8 cellular contexts compared by ENCODE assay signal in the genomic region with DNA sequence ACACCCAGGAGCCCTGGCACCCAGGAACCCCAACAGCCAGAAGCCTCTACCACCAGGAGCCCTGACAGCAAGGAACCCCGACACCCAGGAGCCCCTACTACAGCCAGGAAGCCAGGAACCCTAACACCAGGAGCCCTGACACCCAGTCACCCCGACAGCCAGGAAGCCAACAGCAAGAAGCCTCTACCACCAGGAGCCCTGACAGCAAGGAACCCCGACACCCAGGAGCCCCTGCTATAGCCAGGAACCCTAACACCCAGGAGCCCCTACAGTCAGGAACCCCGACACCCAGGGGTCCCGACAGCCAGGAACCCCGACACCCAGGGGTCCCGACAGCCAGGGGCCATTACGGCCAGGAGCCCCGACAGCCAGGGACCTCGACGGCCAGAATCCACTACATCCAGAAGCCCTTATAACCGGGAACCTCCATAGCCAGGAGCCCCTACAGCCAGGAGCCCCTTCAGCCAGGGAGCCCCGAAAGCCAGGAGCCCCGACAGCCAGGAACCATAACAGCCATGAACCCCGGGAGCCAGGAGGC. TPM values are rescaled to one million over a fixed set of nuclear protein-coding genes. Genes with fewer than 3 reads are reported as not detected.
DNase-seq lines count a peak whose midpoint lies in the region; ATAC-seq and TF ChIP-seq lines count a peak whose summit lies in the region.

No MANE protein-coding gene starts in this region.

- ATAC-seq in GM19395 (IDR thresholded peaks at IDR 0.05; ENCODE audit: unreplicated experiment), result peak; percentile 32
- peak in 1 of 2 donors; percentile 23 for ATAC-seq in naive thymus-derived CD8-positive, alpha-beta T cell
- no peak for ATAC-seq in HG03039 (IDR thresholded peaks at IDR 0.05; ENCODE audit: unreplicated experiment)
- no peak for ATAC-seq in HG03378 (IDR thresholded peaks at IDR 0.05; ENCODE audit: unreplicated experiment)

- H3K4me1 ChIP-seq in HUES6 (ENCODE audit: control insufficient read depth, insufficient read depth, low read length), result peaks cover 13% of the 10 kb centered on the region; the same call in 1 of the 2 replicates
- peaks cover 3% of the 10 kb centered on the region for H3K4me1 ChIP-seq in colonic mucosa

- H3K27me3 Mint-ChIP-seq in naive thymus-derived CD8-positive, alpha-beta T cell, result peaks cover 3 to 18% (median 9%) of the 10 kb centered on the region in 5 donors

- DNase-seq in colonic mucosa, result no peak
- DNase-seq in naive thymus-derived CD8-positive, alpha-beta T cell, result no peak
- no peak for DNase-seq in NCI-H446 treated with DMSO at 0.1 percent for 48 hours (lab: John Stamatoyannopoulos, UW)
- no peak for DNase-seq in EL

- peak overlapping the region; percentile 86 to 96 (median 92) for H3K4me3 Mint-ChIP-seq in naive thymus-derived CD8-positive, alpha-beta T cell

- POLR2A ChIA-PET in naive thymus-derived CD8-positive, alpha-beta T cell (lab: Charles Lee), result interaction anchor here (0.7 to 3.9 kb wide), 3 partner anchors 9 to 25 kb away, joined by 3 to 105 read pairs (median 3); partner anchors contain the start of gene C10orf143

- H3K4me3 ChIP-seq in HUES6 (ENCODE audit: low read depth, low read length) (peak overlapping the region; percentile 97), colonic mucosa (peak overlapping the region; percentile 96)

- no peaks in the 10 kb centered on the region for H3K9me3 Mint-ChIP-seq in naive thymus-derived CD8-positive, alpha-beta T cell

- intact Hi-C loops in colonic mucosa (cut with DNase I), result loop anchor here (2.0 kb wide), 1 partner anchor 23 kb away; no protein-coding TSS in a partner anchor

- H3K9me3 ChIP-seq in HUES6 (ENCODE audit: control insufficient read depth, insufficient read depth, low read depth, low read length) (no peaks in the 10 kb centered on the region), colonic mucosa (no peaks in the 10 kb centered on the region)

- TF ChIP-seq CTCF in colonic mucosa (IDR thresholded peaks at IDR 0.05), result no peak

- H3K9ac ChIP-seq in HUES6 (ENCODE audit: low read length) (peak overlapping the region; percentile 79), colonic mucosa (ENCODE audit: low read depth in 2 of 2, low read length in 2 of 2) (peak overlapping the region; percentile 77 to 82)

- H3K27me3 ChIP-seq in HUES6 (ENCODE audit: control insufficient read depth, insufficient read depth, low read length) (no peaks in the 10 kb centered on the region), colonic mucosa (no peaks in the 10 kb centered on the region)

- H3K4me1 Mint-ChIP-seq in naive thymus-derived CD8-positive, alpha-beta T cell, result peaks cover 8 to 40% (median 35%) of the 10 kb centered on the region in 4 donors

- H3K27ac ChIP-seq in HUES6 (ENCODE audit: low read depth, low read length) (peak overlapping the region; percentile 93; the same call in 1 of the 2 replicates), colonic mucosa (peak overlapping the region; percentile 75)

- no peaks in the 10 kb centered on the region; the same call in 1 of the 2 replicates for H3K36me3 ChIP-seq in HUES6 (ENCODE audit: control insufficient read depth, insufficient read depth, low read length)
- no peaks in the 10 kb centered on the region for H3K36me3 ChIP-seq in colonic mucosa

- peak overlapping the region; percentile 35 to 92 (median 72) for H3K27ac Mint-ChIP-seq in naive thymus-derived CD8-positive, alpha-beta T cell

- peaks cover 0 to 6% (median 0%) of the 10 kb centered on the region in 3 donors for H3K36me3 Mint-ChIP-seq in naive thymus-derived CD8-positive, alpha-beta T cell

RNA-seq across cellular contexts. Expression of gene GLRX3, which starts 0.4 kb away (rescaled TPM):
- total RNA-seq in colonic mucosa, result 10 to 100 TPM; 50.0 to 86.5 TPM
- 10 to 100 TPM; 47.6 to 52.5 TPM for total RNA-seq in naive thymus-derived CD8-positive, alpha-beta T cell
- polyA plus RNA-seq in naive thymus-derived CD8-positive, alpha-beta T cell, result 10 to 100 TPM; 71.5 to 97.8 (median 81.8) TPM

RNA-seq across cellular contexts. Expression of gene C10orf143, which starts 25.1 kb away (rescaled TPM):
- total RNA-seq in colonic mucosa, result 1 to 10 TPM; 1.9 to 3.1 TPM
- 10 to 100 TPM; 17.5 to 19.6 TPM for total RNA-seq in naive thymus-derived CD8-positive, alpha-beta T cell
- polyA plus RNA-seq in naive thymus-derived CD8-positive, alpha-beta T cell, result 10 to 100 TPM; 28.6 to 48.1 (median 29.6) TPM

Comparison
In these comparisons a context has a peak if more than half of its experiments do, and no peak if none do; other contexts are left out.
1. RNA of gene C10orf143, which starts 25.1 kb away (total RNA-seq): 17.5 to 19.6 TPM in naive thymus-derived CD8-positive, alpha-beta T cell; 1.9 to 3.1 TPM in colonic mucosa; every median in the first group is over 4 times any median in the second.